16 cellular contexts compared by ENCODE assay signal in genomic region chr10:101029520-101030309, GRCh38. TPM values are rescaled to one million over a fixed set of nuclear protein-coding genes. Genes with fewer than 3 reads are reported as not detected.
A peak's percentile ranks its signal among the peaks of the same experiment; 100 is the strongest.
DNase-seq lines count a peak whose midpoint lies in the region; ATAC-seq and TF ChIP-seq lines count a peak whose summit lies in the region.
"Had no signal": no experiment of that assay in that cellular context is flagged by ENCODE, and none has a peak within 500 bp of the region (broad histone marks: within the 10 kb centered on the region; RNA-seq: fewer than 3 reads in every experiment).

No MANE protein-coding gene starts in this region.

- WGBS in SK-N-SH (ENCODE audit: low lambda C conversion rate) = 89% methylated on average over 23 of the region's 28 CpGs

- H3K27ac Mint-ChIP-seq in type B pancreatic cell = peak overlapping the region; percentile 66

- H3K4me2 ChIP-seq in SK-N-SH = no peak overlapping the region

- H3K9me3 Mint-ChIP-seq in type B pancreatic cell = no peaks in the 10 kb centered on the region
- H3K9me3 Mint-ChIP-seq: natural killer cell had no signal

- no peak for TF ChIP-seq RAD21 in SK-N-SH (IDR thresholded peaks at IDR 0.05; ENCODE audit: low read length)

- POLR2A ChIA-PET in SK-N-SH (lab: Yijun Ruan, JAX) = interaction anchor here (0.6 to 2.7 kb wide), 3 partner anchors 13 to 162 kb away, joined by 3 to 16 read pairs (median 6); no protein-coding TSS in a partner anchor
- POLR2A ChIA-PET in RWPE1 (lab: Yijun Ruan, JAX; ENCODE audit: low non-redundant PET) = interaction anchor here (1.3 to 1.6 kb wide), 2 partner anchors 13 to 31 kb away, joined by 3 to 5 read pairs; no protein-coding TSS in a partner anchor

- no peaks in the 10 kb centered on the region for H3K27me3 ChIP-seq in SK-N-SH (ENCODE audit: insufficient read depth)
- H3K27me3 ChIP-seq: SJSA1 had no signal

- H3K36me3 ChIP-seq in SK-N-SH (replicated peaks in 1 of 2; ENCODE audit: control insufficient read depth in 1 of 2, insufficient read depth in 2 of 2, low read length in 1 of 2) = peaks cover 1 to 2% of the 10 kb centered on the region in 2 experiments

- peak overlapping the region in 1 of 2 experiments; percentile 34; a peak in 1 of 4 replicates for H3K27ac ChIP-seq in SK-N-SH (ENCODE audit: low read depth in 2 of 2, low read length in 1 of 2)
- peak overlapping the region; percentile 99 for H3K27ac ChIP-seq in RWPE1
- H3K27ac ChIP-seq: epithelial cell of prostate, SJSA1 had no signal

- H3K36me3 Mint-ChIP-seq in type B pancreatic cell = no peaks in the 10 kb centered on the region
- H3K36me3 Mint-ChIP-seq: natural killer cell had no signal

- H3K9me3 ChIP-seq in SK-N-SH = no peaks in the 10 kb centered on the region
- H3K9me3 ChIP-seq: SJSA1, tibial artery had no signal

- peaks cover 7 to 41% of the 10 kb centered on the region in 2 experiments; a peak in 2 of 4 replicates for H3K4me1 ChIP-seq in SK-N-SH (ENCODE audit: control insufficient read depth in 1 of 2, insufficient read depth in 2 of 2, low read depth in 1 of 2, low read length in 1 of 2)

- H3K4me1 Mint-ChIP-seq in type B pancreatic cell (ENCODE audit: unreplicated experiment) = peaks cover 30% of the 10 kb centered on the region

- H3K4me3 ChIP-seq in SK-N-SH (ENCODE audit: low read depth in 2 of 2, low read length in 1 of 2) = no peak overlapping the region; a peak in 1 of 4 replicates
- no peak overlapping the region for H3K4me3 ChIP-seq in fibroblast of mammary gland (ENCODE audit: control insufficient read depth, low read depth, low read length)
- H3K4me3 ChIP-seq: SJSA1 had no signal

- H2AFZ ChIP-seq in SK-N-SH (ENCODE audit: low read depth) = no peak overlapping the region

- CTCF ChIA-PET in SK-N-SH (lab: Yijun Ruan, JAX) = interaction anchor here (0.7 to 15.0 kb wide), 16 partner anchors 11 to 112 kb away, joined by 3 to 198 read pairs (median 6); partner anchors contain the start of gene LZTS2
- CTCF ChIA-PET in RWPE1 (lab: Yijun Ruan, JAX) = interaction anchor here (0.6 to 1.6 kb wide), 9 partner anchors 11 to 33 kb away, joined by 3 to 8 read pairs (median 4); partner anchors contain the start of gene LZTS2

- H3K4me3 Mint-ChIP-seq in type B pancreatic cell = no peak overlapping the region
- H3K4me3 Mint-ChIP-seq: natural killer cell had no signal

- DNase-seq in SK-N-SH (no peak), RWPE1 (ENCODE audit: low spot score) (no peak), fibroblast of mammary gland (ENCODE audit: low read depth) (no peak), type B pancreatic cell (ENCODE audit: extremely low spot score, unreplicated experiment) (no peak), HCEC 1CT (no peak), HuH-7.5 (ENCODE audit: low spot score) (no peak)
- DNase-seq: activated CD4-positive, CD25-positive, alpha-beta regulatory T cell; activated T-cell treated with anti-CD3 and anti-CD28 coated beads, Interleukin-2, amount 50 U/mL, for 48 hours; GF-D8; natural killer cell; NCI-H524 treated with DMSO at 0.1 percent for 48 hours; tibial artery had no signal

- peaks cover 20% of the 10 kb centered on the region for H4K20me1 ChIP-seq in SK-N-SH (ENCODE audit: insufficient read depth)

- no peak for TF ChIP-seq EP300 in SK-N-SH (IDR thresholded peaks at IDR 0.05; ENCODE audit: borderline replicate concordance in 1 of 2, low read depth in 1 of 2, low read length in 1 of 2)

- peaks cover 25% of the 10 kb centered on the region for H3K79me2 ChIP-seq in SK-N-SH (ENCODE audit: insufficient read depth)

- H3K27me3 Mint-ChIP-seq in type B pancreatic cell = peaks cover 29% of the 10 kb centered on the region

- H3K9me2 ChIP-seq in SK-N-SH = no peaks in the 10 kb centered on the region

- TF ChIP-seq CTCF in SK-N-SH (IDR thresholded peaks at IDR 0.05) (peak; percentile 26; the same call in 1 of the 2 replicates), RWPE1 (conservative IDR thresholded peaks at IDR 0.05; ENCODE audit: low read depth) (no peak), fibroblast of mammary gland (conservative IDR thresholded peaks at IDR 0.05; ENCODE audit: control insufficient read depth, insufficient read depth, low read depth, low read length) (peak; percentile 22), type B pancreatic cell (conservative IDR thresholded peaks at IDR 0.05) (peak; percentile 60)

- H3F3A ChIP-seq in SK-N-SH (replicated peaks; ENCODE audit: insufficient read depth) = peaks cover 18% of the 10 kb centered on the region

- no peak for ATAC-seq in SK-N-SH treated with all-trans-retinoic acid at 6 μM for 48 hours
- no peak for ATAC-seq in HG03039 (IDR thresholded peaks at IDR 0.05; ENCODE audit: unreplicated experiment)
- ATAC-seq: natural killer cell had no signal

- no peak overlapping the region for H3K9ac ChIP-seq in SK-N-SH

TF ChIP-seq in SK-N-SH, 30 proteins besides CTCF, POLR2A, EP300 and RAD21 (continues in another document):
- TF ChIP-seq YY1 (IDR thresholded peaks at IDR 0.05; ENCODE audit: low read depth) (no peak), RCOR1 (IDR thresholded peaks at IDR 0.05; ENCODE audit: low read length) (no peak), EZH2phosphoT487 (IDR thresholded peaks at IDR 0.05; ENCODE audit: borderline replicate concordance, low read depth) (no peak)
- TF ChIP-seq, protein P1, sequence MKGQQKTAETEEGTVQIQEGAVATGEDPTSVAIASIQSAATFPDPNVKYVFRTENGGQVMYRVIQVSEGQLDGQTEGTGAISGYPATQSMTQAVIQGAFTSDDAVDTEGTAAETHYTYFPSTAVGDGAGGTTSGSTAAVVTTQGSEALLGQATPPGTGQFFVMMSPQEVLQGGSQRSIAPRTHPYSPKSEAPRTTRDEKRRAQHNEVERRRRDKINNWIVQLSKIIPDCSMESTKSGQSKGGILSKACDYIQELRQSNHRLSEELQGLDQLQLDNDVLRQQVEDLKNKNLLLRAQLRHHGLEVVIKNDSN (IDR thresholded peaks at IDR 0.05; ENCODE audit: borderline replicate concordance, low read depth) = no peak

TF ChIP-seq in SK-N-SH treated with all-trans-retinoic acid at 6 μM for 48 hours, 23 proteins besides CTCF, POLR2A, EP300 and RAD21:
- TF ChIP-seq CSDC2 (CRISPR knock-in tag; IDR thresholded peaks at IDR 0.05) (no peak), RARB (CRISPR knock-in tag; IDR thresholded peaks at IDR 0.05) (no peak), PATZ1 (CRISPR knock-in tag; IDR thresholded peaks at IDR 0.05; ENCODE audit: borderline replicate concordance) (no peak), ARNTL (CRISPR knock-in tag; IDR thresholded peaks at IDR 0.05; ENCODE audit: borderline replicate concordance, low read depth) (no peak), OSR1 (CRISPR knock-in tag; IDR thresholded peaks at IDR 0.05) (no peak), ZNF70 (CRISPR knock-in tag; IDR thresholded peaks at IDR 0.05) (no peak), ZNF565 (CRISPR knock-in tag; conservative IDR thresholded peaks at IDR 0.05; ENCODE audit: low read depth) (no peak), BACH2 (CRISPR knock-in tag; IDR thresholded peaks at IDR 0.05; ENCODE audit: borderline replicate concordance) (no peak)
TF ChIP-seq in SK-N-SH treated with all-trans-retinoic acid at 6 μM for 48 hours: peak in this region for 0.

RNA-seq across cellular contexts. Expression of gene PDZD7, which starts 1.2 kb away (rescaled TPM):
- polyA plus RNA-seq in SK-N-SH (2012; rRNA removed) = 1.9 and 2.3 TPM in 2 replicates
- polyA plus RNA-seq in SK-N-SH (2012; cell fraction: cytosol; rRNA removed) = 0.95 and 1.5 TPM in 2 replicates
- polyA plus RNA-seq in SK-N-SH (2012; cell fraction: nucleus; rRNA removed) = 5.4 and 6.8 TPM in 2 replicates
- total RNA-seq in type B pancreatic cell (ENCODE audit: low replicate concordance) = 1.4 and 2.0 TPM in 2 replicates

RNA-seq across cellular contexts. Expression of gene SFXN3, which starts 1.3 kb away (rescaled TPM):
- 142 and 229 TPM in 2 replicates for polyA plus RNA-seq in SK-N-SH (2012; rRNA removed)
- 44.8 and 65.6 TPM in 2 replicates for polyA plus RNA-seq in SK-N-SH (2012; cell fraction: cytosol; rRNA removed)
- polyA plus RNA-seq in SK-N-SH (2012; cell fraction: nucleus; rRNA removed) = 1,157 and 1,277 TPM in 2 replicates
- total RNA-seq in type B pancreatic cell (ENCODE audit: low replicate concordance) = 15.3 and 25.7 TPM in 2 replicates

RNA-seq across cellular contexts. Expression of gene LZTS2, which starts 30.1 kb away (rescaled TPM):
- polyA plus RNA-seq in SK-N-SH (2012; rRNA removed) = 50.6 and 52.2 TPM in 2 replicates
- polyA plus RNA-seq in SK-N-SH (2012; cell fraction: cytosol; rRNA removed) = 18.5 and 31.3 TPM in 2 replicates
- 105 and 145 TPM in 2 replicates for polyA plus RNA-seq in SK-N-SH (2012; cell fraction: nucleus; rRNA removed)
- 50.2 and 86.6 TPM in 2 replicates for total RNA-seq in type B pancreatic cell (ENCODE audit: low replicate concordance)

RNA-seq across cellular contexts. Expression of gene KAZALD1, which starts 32.1 kb away (rescaled TPM):
- 1.9 and 3.0 TPM in 2 replicates for polyA plus RNA-seq in SK-N-SH (2012; rRNA removed)
- 0.84 and 1.4 TPM in 2 replicates for polyA plus RNA-seq in SK-N-SH (2012; cell fraction: cytosol; rRNA removed)
- polyA plus RNA-seq in SK-N-SH (2012; cell fraction: nucleus; rRNA removed) = 6.2 and 8.4 TPM in 2 replicates
- total RNA-seq in type B pancreatic cell (ENCODE audit: low replicate concordance) = 6.9 and 17.1 TPM in 2 replicates

RNA-seq across cellular contexts. Expression of gene TWNK, which starts 42.4 kb away (rescaled TPM):
- polyA plus RNA-seq in SK-N-SH (2012; rRNA removed) = 16.4 and 20.0 TPM in 2 replicates
- polyA plus RNA-seq in SK-N-SH (2012; cell fraction: cytosol; rRNA removed) = 16.6 and 20.2 TPM in 2 replicates
- polyA plus RNA-seq in SK-N-SH (2012; cell fraction: nucleus; rRNA removed) = 15.7 and 20.7 TPM in 2 replicates
- 11.3 and 19.2 TPM in 2 replicates for total RNA-seq in type B pancreatic cell (ENCODE audit: low replicate concordance)
